In the genomic region with DNA sequence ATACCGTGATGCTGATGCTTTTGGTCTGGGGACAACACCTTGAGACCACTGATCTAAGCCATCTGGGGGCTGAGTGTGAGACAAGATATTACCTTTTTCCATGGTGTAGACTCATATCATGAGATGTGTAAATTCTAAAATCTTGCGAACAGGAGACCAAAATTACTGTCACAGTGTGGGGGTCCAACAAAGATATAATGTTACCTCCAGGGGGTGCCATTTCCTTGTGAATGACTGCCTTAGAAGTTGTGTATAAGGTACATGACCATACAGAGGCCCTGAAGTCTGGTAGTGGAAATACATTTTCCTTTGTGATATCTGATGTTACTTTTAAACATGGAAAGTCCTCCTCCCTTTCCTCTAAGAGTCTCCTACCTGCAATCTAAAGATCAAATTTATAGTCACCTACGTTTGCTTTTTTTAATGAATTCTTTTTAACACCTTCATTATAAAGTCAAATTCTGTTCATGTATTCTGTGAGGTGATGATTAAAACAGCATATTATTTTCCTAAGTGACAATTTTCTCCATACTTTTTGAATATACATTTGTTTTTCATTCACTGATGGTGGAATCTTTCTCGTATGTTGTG, we compare ENCODE assay signal across 8 cellular contexts.
DNase-seq lines count a peak whose midpoint lies in the region; ATAC-seq and TF ChIP-seq lines count a peak whose summit lies in the region.

No MANE protein-coding gene starts in this region.

- ATAC-seq in HG02759 (IDR thresholded peaks at IDR 0.05; ENCODE audit: unreplicated experiment): peak; percentile 73
- no peak for ATAC-seq in HG03457 (IDR thresholded peaks at IDR 0.05; ENCODE audit: unreplicated experiment)

- peak; percentile 10 to 72 (median 52) for TF ChIP-seq CTCF in dorsolateral prefrontal cortex (IDR thresholded peaks at IDR 0.05 in 54 of 56, conservative IDR thresholded peaks at IDR 0.05 in 2 of 56; ENCODE audit: low read depth in 1 of 56, partially characterized antibody in 56 of 56)

- no peak overlapping the region for H3K27ac ChIP-seq in dorsolateral prefrontal cortex

- intact Hi-C loops in dorsolateral prefrontal cortex (cut with DNase I): loop anchor here (5.0 kb wide), 2 partner anchors 1226 to 1231 kb away; no protein-coding TSS in a partner anchor

- H3K4me1 ChIP-seq in NT2/D1 (ENCODE audit: insufficient read depth, insufficient read length): no peaks in the 10 kb centered on the region

- no peaks in the 10 kb centered on the region for H3K9me3 ChIP-seq in NT2/D1 (ENCODE audit: insufficient read depth, low read length)

- H3K4me3 ChIP-seq in NT2/D1 (ENCODE audit: insufficient read length, low read depth) (no peak overlapping the region), dorsolateral prefrontal cortex (no peak overlapping the region)

- H3K27me3 ChIP-seq in NT2/D1 (ENCODE audit: insufficient read depth, insufficient read length) (no peaks in the 10 kb centered on the region), dorsolateral prefrontal cortex (no peaks in the 10 kb centered on the region)

- DNase-seq in NCI-H2171 treated with DMSO at 0.1 percent for 48 hours (lab: John Stamatoyannopoulos, UW): peak; percentile 11
- no peak for DNase-seq in NCI-H2171 (lab: John Stamatoyannopoulos, UW)
- DNase-seq in NT2/D1 (ENCODE audit: low read depth, low spot score): peak; percentile 44
- peak in 1 of 10 donors; percentile 23 for DNase-seq in dorsolateral prefrontal cortex
- peak; percentile 25 for DNase-seq in middle frontal gyrus (ENCODE audit: extremely low spot score, low spot score)
- DNase-seq in stimulated activated CD4-positive, alpha-beta T cell treated with anti-CD3 and anti-CD28 coated beads, Interleukin-4, amount 100 ng/mL, for 1 hour: no peak

- H3K36me3 ChIP-seq in NT2/D1 (ENCODE audit: insufficient read depth, insufficient read length, low read length): no peaks in the 10 kb centered on the region

- no peak overlapping the region for H3K9ac ChIP-seq in NT2/D1 (ENCODE audit: insufficient read length, low read depth)

Comparison
In these comparisons a context has a peak if more than half of its experiments do, and no peak if none do; other contexts are left out.
1. DNase-seq: peak in NCI-H2171 treated with DMSO at 0.1 percent for 48 hours (single experiment), NT2/D1 (single experiment) and middle frontal gyrus (single experiment); none in NCI-H2171 (single experiment) and stimulated activated CD4-positive, alpha-beta T cell treated with anti-CD3 and anti-CD28 coated beads, Interleukin-4, amount 100 ng/mL, for 1 hour (single experiment).